In genomic region chr13:105597573-105597972, GRCh38 we compare ENCODE assay signal across 18 cellular contexts.
DNase-seq lines count a peak whose midpoint lies in the region; ATAC-seq and TF ChIP-seq lines count a peak whose summit lies in the region.
"Had no signal": no experiment of that assay in that cellular context is flagged by ENCODE, and none has a peak within 500 bp of the region (broad histone marks: within the 10 kb centered on the region; RNA-seq: fewer than 3 reads in every experiment).

No MANE protein-coding gene starts in this region.

- H3K9me3 ChIP-seq in right atrium auricular region = no peaks in the 10 kb centered on the region
- H3K9me3 ChIP-seq: HAP-1 had no signal

- DNase-seq in Right ventricle myocardium inferior (ENCODE audit: missing footprints) (peak; percentile 39), right atrium auricular region (ENCODE audit: low spot score) (no peak), epithelial cell of esophagus (ENCODE audit: low read depth) (peak; percentile 20), renal cortical epithelial cell (ENCODE audit: low read depth) (peak; percentile 13), superior temporal gyrus (ENCODE audit: extremely low spot score) (no peak)
- DNase-seq: C1 segment of cervical spinal cord; Calu3; CD4-positive, alpha-beta memory T cell; COR-L47; DMS79; EL; GDM1; GOT3; HFFc6 had no signal

- H3K4me3 ChIP-seq in right atrium auricular region (no peak overlapping the region), epithelial cell of esophagus (ENCODE audit: low read length) (no peak overlapping the region)
- H3K4me3 ChIP-seq: HAP-1 had no signal

- intact Hi-C loops in Right ventricle myocardium inferior (cut with DNase I) = no loop called here

- H3K27ac ChIP-seq in right atrium auricular region = no peak overlapping the region

- ATAC-seq in Right ventricle myocardium inferior = no peak
- no peak for ATAC-seq in activated CD4-positive, CD25-positive, alpha-beta regulatory T cell treated with anti-CD3 and anti-CD28 coated beads, Interleukin-2, amount 50 U/mL, for 24 hours
- ATAC-seq in GM18870 (IDR thresholded peaks at IDR 0.05; ENCODE audit: unreplicated experiment) = no peak

- H3K27me3 ChIP-seq in right atrium auricular region = no peaks in the 10 kb centered on the region

- TF ChIP-seq EP300 in Ishikawa (IDR thresholded peaks at IDR 0.05; ENCODE audit: borderline replicate concordance) = no peak

- H3K36me3 ChIP-seq in right atrium auricular region = no peaks in the 10 kb centered on the region
- H3K36me3 ChIP-seq: HAP-1 had no signal

- peaks cover 0 to 6% of the 10 kb centered on the region in 2 donors for H3K4me1 ChIP-seq in right atrium auricular region
- H3K4me1 ChIP-seq: HAP-1 had no signal

- no peak for TF ChIP-seq RAD21 in Ishikawa (IDR thresholded peaks at IDR 0.05; ENCODE audit: low read depth)

- TF ChIP-seq CTCF in right atrium auricular region (IDR thresholded peaks at IDR 0.05) (no peak), epithelial cell of esophagus (IDR thresholded peaks at IDR 0.05; ENCODE audit: insufficient read depth, low read depth, low read length, missing control alignments) (no peak)

TF ChIP-seq in Ishikawa, 13 proteins besides CTCF, POLR2A, EP300 and RAD21:
- TF ChIP-seq EGR1 (IDR thresholded peaks at IDR 0.05) = no peak
- TF ChIP-seq YY1 (IDR thresholded peaks at IDR 0.05; ENCODE audit: low read depth) = peak; percentile 57; the same call in 1 of the 2 replicates
- TF ChIP-seq MAX (IDR thresholded peaks at IDR 0.05) = no peak

Comparison
In these comparisons a context has a peak if more than half of its experiments do, and no peak if none do; other contexts are left out.
1. DNase-seq: peak in Right ventricle myocardium inferior (single experiment), epithelial cell of esophagus (single experiment) and renal cortical epithelial cell (single experiment); none in right atrium auricular region (single experiment) and superior temporal gyrus (single experiment).